1 cellular context compared by ENCODE assay signal in the genomic region with DNA sequence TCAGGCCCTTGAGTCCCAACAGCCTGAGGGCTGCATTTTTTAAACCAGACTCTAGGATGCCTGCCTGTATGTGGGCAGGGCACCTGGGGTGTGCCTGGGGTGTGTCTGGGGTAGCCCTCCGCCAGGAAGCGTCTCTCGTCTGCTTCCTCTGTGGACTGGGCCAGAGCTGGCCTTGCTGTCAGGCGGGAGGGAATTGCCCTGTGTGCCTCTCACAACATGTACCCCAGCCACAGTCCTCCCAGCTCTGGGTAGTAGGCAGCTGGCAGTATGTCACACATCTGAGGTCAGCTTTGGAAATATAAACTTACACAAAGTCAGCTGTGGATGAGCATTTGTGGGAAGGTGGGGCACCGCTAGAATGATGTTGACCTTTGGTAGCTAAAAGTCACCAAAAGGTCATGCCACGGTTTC.
TF ChIP-seq lines count a peak whose summit lies in the region.

No MANE protein-coding gene starts in this region.

TF ChIP-seq in SK-N-SH, 30 proteins besides CTCF, POLR2A, EP300 and RAD21 (continued from another document):
- TF ChIP-seq, protein P1, sequence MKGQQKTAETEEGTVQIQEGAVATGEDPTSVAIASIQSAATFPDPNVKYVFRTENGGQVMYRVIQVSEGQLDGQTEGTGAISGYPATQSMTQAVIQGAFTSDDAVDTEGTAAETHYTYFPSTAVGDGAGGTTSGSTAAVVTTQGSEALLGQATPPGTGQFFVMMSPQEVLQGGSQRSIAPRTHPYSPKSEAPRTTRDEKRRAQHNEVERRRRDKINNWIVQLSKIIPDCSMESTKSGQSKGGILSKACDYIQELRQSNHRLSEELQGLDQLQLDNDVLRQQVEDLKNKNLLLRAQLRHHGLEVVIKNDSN (IDR thresholded peaks at IDR 0.05; ENCODE audit: borderline replicate concordance, low read depth): no peak
- no peak for TF ChIP-seq ELF1 (IDR thresholded peaks at IDR 0.05)
- TF ChIP-seq SMC3 (IDR thresholded peaks at IDR 0.05; ENCODE audit: low read depth, low read length): no peak
- TF ChIP-seq, protein P2, sequence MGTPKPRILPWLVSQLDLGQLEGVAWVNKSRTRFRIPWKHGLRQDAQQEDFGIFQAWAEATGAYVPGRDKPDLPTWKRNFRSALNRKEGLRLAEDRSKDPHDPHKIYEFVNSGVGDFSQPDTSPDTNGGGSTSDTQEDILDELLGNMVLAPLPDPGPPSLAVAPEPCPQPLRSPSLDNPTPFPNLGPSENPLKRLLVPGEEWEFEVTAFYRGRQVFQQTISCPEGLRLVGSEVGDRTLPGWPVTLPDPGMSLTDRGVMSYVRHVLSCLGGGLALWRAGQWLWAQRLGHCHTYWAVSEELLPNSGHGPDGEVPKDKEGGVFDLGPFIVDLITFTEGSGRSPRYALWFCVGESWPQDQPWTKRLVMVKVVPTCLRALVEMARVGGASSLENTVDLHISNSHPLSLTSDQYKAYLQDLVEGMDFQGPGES (IDR thresholded peaks at IDR 0.05; ENCODE audit: low read depth, low read length): no peak
- TF ChIP-seq MEF2A (IDR thresholded peaks at IDR 0.05; ENCODE audit: borderline replicate concordance, low read depth): no peak
- TF ChIP-seq, protein P3, sequence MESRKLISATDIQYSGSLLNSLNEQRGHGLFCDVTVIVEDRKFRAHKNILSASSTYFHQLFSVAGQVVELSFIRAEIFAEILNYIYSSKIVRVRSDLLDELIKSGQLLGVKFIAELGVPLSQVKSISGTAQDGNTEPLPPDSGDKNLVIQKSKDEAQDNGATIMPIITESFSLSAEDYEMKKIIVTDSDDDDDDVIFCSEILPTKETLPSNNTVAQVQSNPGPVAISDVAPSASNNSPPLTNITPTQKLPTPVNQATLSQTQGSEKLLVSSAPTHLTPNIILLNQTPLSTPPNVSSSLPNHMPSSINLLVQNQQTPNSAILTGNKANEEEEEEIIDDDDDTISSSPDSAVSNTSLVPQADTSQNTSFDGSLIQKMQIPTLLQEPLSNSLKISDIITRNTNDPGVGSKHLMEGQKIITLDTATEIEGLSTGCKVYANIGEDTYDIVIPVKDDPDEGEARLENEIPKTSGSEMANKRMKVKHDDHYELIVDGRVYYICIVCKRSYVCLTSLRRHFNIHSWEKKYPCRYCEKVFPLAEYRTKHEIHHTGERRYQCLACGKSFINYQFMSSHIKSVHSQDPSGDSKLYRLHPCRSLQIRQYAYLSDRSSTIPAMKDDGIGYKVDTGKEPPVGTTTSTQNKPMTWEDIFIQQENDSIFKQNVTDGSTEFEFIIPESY (IDR thresholded peaks at IDR 0.05; ENCODE audit: borderline replicate concordance, low read depth): no peak
- TF ChIP-seq RCOR1 (IDR thresholded peaks at IDR 0.05; ENCODE audit: low read length): no peak
- TF ChIP-seq CHD2 (IDR thresholded peaks at IDR 0.05; ENCODE audit: low read length, partially characterized antibody): no peak
- TF ChIP-seq JUND (IDR thresholded peaks at IDR 0.05): no peak
